ENCODE assay signal across 8 cellular contexts in genomic region chr18:26655614-26656400, GRCh38.
DNase-seq lines count a peak whose midpoint lies in the region; ATAC-seq and TF ChIP-seq lines count a peak whose summit lies in the region.

No MANE protein-coding gene starts in this region.

- peak overlapping the region; percentile 73 for H2AFZ ChIP-seq in PC-3 (ENCODE audit: low read length)

- WGBS in ectodermal cell, 2 experiments = 2% methylated on average over 52 to 56 of the region's 56 CpGs

- no peak for TF ChIP-seq POLR2A in erythroblast (IDR thresholded peaks at IDR 0.05; ENCODE audit: low read length)

- H3K4me3 Mint-ChIP-seq in CD4-positive, alpha-beta memory T cell = peak overlapping the region in 5 of 8 donors; percentile 23 to 56 (median 38)

- no peaks in the 10 kb centered on the region for H3K9me2 ChIP-seq in PC-3 (replicated peaks; ENCODE audit: low read length)

- peaks cover 4% of the 10 kb centered on the region for H3F3A ChIP-seq in PC-3 (ENCODE audit: low read length, unreplicated experiment)

- no peak overlapping the region for H3K27ac Mint-ChIP-seq in CD4-positive, alpha-beta memory T cell

- peaks cover 7 to 19% (median 12%) of the 10 kb centered on the region in 4 donors for H3K4me1 Mint-ChIP-seq in CD4-positive, alpha-beta memory T cell

- TF ChIP-seq CTCF in PC-3 (conservative IDR thresholded peaks at IDR 0.05; ENCODE audit: low read depth, low read length) (peak; percentile 21; the same call in 1 of the 2 replicates), lower lobe of right lung (IDR thresholded peaks at IDR 0.05) (no peak), thoracic aorta (IDR thresholded peaks at IDR 0.05) (peak; percentile 27)

- peaks cover 50 to 58% of the 10 kb centered on the region in 2 donors for H3K27me3 Mint-ChIP-seq in CD4-positive, alpha-beta memory T cell

- peaks cover 17% of the 10 kb centered on the region for H3K27me3 ChIP-seq in CD4-positive, alpha-beta memory T cell (ENCODE audit: insufficient read depth, low read length)
- H3K27me3 ChIP-seq in PC-3 (ENCODE audit: low read length) = peaks cover 46% of the 10 kb centered on the region
- H3K27me3 ChIP-seq in ectodermal cell (ENCODE audit: control insufficient read depth, insufficient read depth, low read length, poor library complexity, severe bottlenecking) = peaks cover 47% of the 10 kb centered on the region
- peaks cover 15% of the 10 kb centered on the region for H3K27me3 ChIP-seq in lower lobe of right lung (ENCODE audit: low read depth)
- H3K27me3 ChIP-seq in thoracic aorta (replicated peaks; ENCODE audit: insufficient read depth) = no peaks in the 10 kb centered on the region

- DNase-seq in CD4-positive, alpha-beta memory T cell = no peak
- DNase-seq in PC-3 (peak; percentile 59), lower lobe of right lung (peak; percentile 73), thoracic aorta (ENCODE audit: low spot score) (no peak), erythroblast (lab: John Stamatoyannopoulos, UW) (no peak), germinal center (ENCODE audit: low spot score) (no peak)

- intact Hi-C loops in CD4-positive, alpha-beta memory T cell (cut with micrococcal nuclease) = no loop called here
- intact Hi-C loops in PC-3 (cut with micrococcal nuclease) (loop anchor here (1.0 to 10.0 kb wide), 5 partner anchors 90 to 349 kb away; no protein-coding TSS in a partner anchor), lower lobe of right lung (cut with DNase I) (no loop called here)

- no peak overlapping the region for H3K9ac ChIP-seq in PC-3 (ENCODE audit: low read length)

- CTCF ChIA-PET in CD4-positive, alpha-beta memory T cell (lab: Charles Lee; ENCODE audit: partially characterized antibody) = no interaction called here
- CTCF ChIA-PET in PC-3 (lab: Charles Lee) = interaction anchor here (0.7 kb wide), 1 partner anchor 122 kb away, joined by 3 read pairs; no protein-coding TSS in a partner anchor

- H3K4me1 ChIP-seq in CD4-positive, alpha-beta memory T cell (ENCODE audit: insufficient read depth, low read length) = no peaks in the 10 kb centered on the region
- H3K4me1 ChIP-seq in PC-3 (ENCODE audit: insufficient read depth, low read length) = peaks cover 10% of the 10 kb centered on the region
- peaks cover 17% of the 10 kb centered on the region for H3K4me1 ChIP-seq in ectodermal cell (ENCODE audit: control insufficient read depth, insufficient read depth, low read length)
- peaks cover 36% of the 10 kb centered on the region for H3K4me1 ChIP-seq in lower lobe of right lung
- H3K4me1 ChIP-seq in thoracic aorta (ENCODE audit: control insufficient read depth in 1 of 2, low read depth in 2 of 2) = peaks cover 2 to 23% of the 10 kb centered on the region in 2 donors

- H3K4me2 ChIP-seq in PC-3 (ENCODE audit: low read length) = peak overlapping the region; percentile 83

- POLR2A ChIA-PET in CD4-positive, alpha-beta memory T cell (lab: Charles Lee; ENCODE audit: partially characterized antibody) = no interaction called here
- POLR2A ChIA-PET in PC-3 (lab: Charles Lee; ENCODE audit: unreplicated experiment) = interaction anchor here (0.6 kb wide), 3 partner anchors 38 to 125 kb away, joined by 3 to 6 read pairs (median 3); no protein-coding TSS in a partner anchor

- ATAC-seq in HG02759 (IDR thresholded peaks at IDR 0.05; ENCODE audit: unreplicated experiment) (peak; percentile 6), PC-3 (peak; percentile 75), lower lobe of right lung (peak; percentile 82 to 84), thoracic aorta (ENCODE audit: insufficient number of reproducible peaks, low FRiP score, low read depth) (no peak)

- peaks cover 0 to 5% (median 0%) of the 10 kb centered on the region in 8 donors for H3K9me3 Mint-ChIP-seq in CD4-positive, alpha-beta memory T cell

- no peaks in the 10 kb centered on the region for H3K79me2 ChIP-seq in PC-3 (ENCODE audit: low read length)

- H3K36me3 ChIP-seq in CD4-positive, alpha-beta memory T cell (ENCODE audit: insufficient read depth, low read length) = no peaks in the 10 kb centered on the region
- no peaks in the 10 kb centered on the region for H3K36me3 ChIP-seq in PC-3 (ENCODE audit: low read depth, low read length)
- H3K36me3 ChIP-seq in ectodermal cell (ENCODE audit: control insufficient read depth, insufficient read depth, low read length) = no peaks in the 10 kb centered on the region
- H3K36me3 ChIP-seq in lower lobe of right lung = no peaks in the 10 kb centered on the region
- H3K36me3 ChIP-seq in thoracic aorta = no peaks in the 10 kb centered on the region

- H4K20me1 ChIP-seq in PC-3 (ENCODE audit: low read length) = no peaks in the 10 kb centered on the region

- no peak overlapping the region for H3K27ac ChIP-seq in CD4-positive, alpha-beta memory T cell (ENCODE audit: low read depth, low read length)
- H3K27ac ChIP-seq in PC-3 (ENCODE audit: low read length) = no peak overlapping the region
- H3K27ac ChIP-seq in ectodermal cell (ENCODE audit: insufficient read depth, low read depth, low read length, poor library complexity, severe bottlenecking) = no peak overlapping the region
- peak overlapping the region; percentile 72 for H3K27ac ChIP-seq in lower lobe of right lung
- peak overlapping the region; percentile 76 to 80 for H3K27ac ChIP-seq in thoracic aorta

- no peak overlapping the region for H3K4me3 ChIP-seq in CD4-positive, alpha-beta memory T cell (ENCODE audit: low read length in 2 of 2)
- H3K4me3 ChIP-seq in PC-3 (ENCODE audit: low read length) (peak overlapping the region; percentile 77), ectodermal cell (ENCODE audit: insufficient read depth, low read depth, low read length) (peak overlapping the region; percentile 73), lower lobe of right lung (peak overlapping the region; percentile 68), thoracic aorta (peak overlapping the region; percentile 89)

- BruUV-seq in PC-3 (replicated peaks; lab: Mats Ljungman, UMichigan) = TSS peak; percentile 29

- no peaks in the 10 kb centered on the region for H3K9me3 ChIP-seq in CD4-positive, alpha-beta memory T cell (ENCODE audit: control insufficient read depth in 1 of 2, low read length in 2 of 2)
- no peaks in the 10 kb centered on the region for H3K9me3 ChIP-seq in PC-3 (ENCODE audit: low read length)
- H3K9me3 ChIP-seq in ectodermal cell (ENCODE audit: control insufficient read depth, low read length) = no peaks in the 10 kb centered on the region
- H3K9me3 ChIP-seq in lower lobe of right lung = no peaks in the 10 kb centered on the region
- no peaks in the 10 kb centered on the region for H3K9me3 ChIP-seq in thoracic aorta

- H3K36me3 Mint-ChIP-seq in CD4-positive, alpha-beta memory T cell = no peaks in the 10 kb centered on the region

Comparison
In these comparisons a context has a peak if more than half of its experiments do, and no peak if none do; other contexts are left out.
1. DNase-seq: peak in PC-3 (single experiment) and lower lobe of right lung (single experiment); none in CD4-positive, alpha-beta memory T cell (0 of 5), thoracic aorta (single experiment), erythroblast (0 of 2) and germinal center (single experiment).
2. H3K27ac ChIP-seq: peak in lower lobe of right lung (single experiment) and thoracic aorta (2 of 2); none in CD4-positive, alpha-beta memory T cell (single experiment), PC-3 (single experiment) and ectodermal cell (single experiment).
3. H3K4me3 ChIP-seq: peak in PC-3 (single experiment), ectodermal cell (single experiment), lower lobe of right lung (single experiment) and thoracic aorta (single experiment); none in CD4-positive, alpha-beta memory T cell (0 of 2).